In genomic region chr7:100126239-100126930, GRCh38 we compare ENCODE assay signal across 8 cellular contexts. TPM values are rescaled to one million over a fixed set of nuclear protein-coding genes. Genes with fewer than 3 reads are reported as not detected.
DNase-seq lines count a peak whose midpoint lies in the region; ATAC-seq, FAIRE-seq and TF ChIP-seq lines count a peak whose summit lies in the region.

No MANE protein-coding gene starts in this region.

- peaks cover 20% of the 10 kb centered on the region for H3F3A ChIP-seq in MM.1S (ENCODE audit: insufficient read depth, low read length)

- H3K4me2 ChIP-seq in MM.1S (ENCODE audit: low read depth, low read length) (peak overlapping the region; percentile 99), H1 (ENCODE audit: insufficient read depth in 1 of 2, low read depth in 2 of 2, low read length in 2 of 2) (peak overlapping the region; percentile 74 to 90)

- H4K20me1 ChIP-seq in MM.1S (ENCODE audit: insufficient read depth, low read length) (no peaks in the 10 kb centered on the region), H1 (replicated peaks in 1 of 2; ENCODE audit: control insufficient read depth in 1 of 2, insufficient read depth in 2 of 2, low read length in 2 of 2) (no peaks in the 10 kb centered on the region)

- H3K18ac ChIP-seq in H1 (ENCODE audit: extremely low read depth, low read length): peak overlapping the region; percentile 99

- peaks cover 35% of the 10 kb centered on the region for H3K4me1 Mint-ChIP-seq in nephron progenitor cell

- H2BK120ac ChIP-seq in H1 (replicated peaks; ENCODE audit: low read depth, low read length): peak overlapping the region; percentile 78

- H3K4ac ChIP-seq in H1 (replicated peaks; ENCODE audit: insufficient read length, low read depth, low read length): peak overlapping the region; percentile 19

- no peaks in the 10 kb centered on the region for H3K36me3 ChIP-seq in MM.1S (replicated peaks; ENCODE audit: insufficient read depth, low read length)
- no peaks in the 10 kb centered on the region for H3K36me3 ChIP-seq in H1 (ENCODE audit: control insufficient read depth in 2 of 4, insufficient read depth in 4 of 4, low read length in 3 of 4)

- TF ChIP-seq POLR2A in H1 (IDR thresholded peaks at IDR 0.05; ENCODE audit: control extremely low read depth in 1 of 2, low read depth in 2 of 2, low read length in 2 of 2): peak in 1 of 2 experiments; percentile 75; a peak in 1 of 3 replicates

- H2BK20ac ChIP-seq in H1 (ENCODE audit: low read length): no peak overlapping the region

- H3K79me2 ChIP-seq in MM.1S (ENCODE audit: low read length) (peaks cover 7% of the 10 kb centered on the region; the same call in 1 of the 2 replicates), H1 (ENCODE audit: control insufficient read depth in 1 of 2, insufficient read depth in 2 of 2, low read length in 2 of 2) (no peaks in the 10 kb centered on the region; a peak in 1 of 4 replicates)

- no peak overlapping the region for H2BK15ac ChIP-seq in H1 (ENCODE audit: low read length)

- H3K9me3 ChIP-seq in MM.1S (replicated peaks; ENCODE audit: insufficient read depth, low read length) (no peaks in the 10 kb centered on the region), H1 (ENCODE audit: insufficient read depth in 2 of 2, low read depth in 1 of 2, low read length in 1 of 2) (no peaks in the 10 kb centered on the region)

- H3K56ac ChIP-seq in H1 (replicated peaks; ENCODE audit: insufficient read length, low read depth, low read length): peak overlapping the region; percentile 97

- DNase-seq in stimulated activated CD4-positive, alpha-beta T cell treated with anti-CD3 and anti-CD28 coated beads, Interleukin-2, amount 100 ng/mL, for 4 hours (ENCODE audit: low read depth): peak; percentile 18
- DNase-seq in stimulated activated CD4-positive, alpha-beta T cell treated with anti-CD3 and anti-CD28 coated beads, Interleukin-4, amount 100 ng/mL, for 4 hours: no peak
- DNase-seq in MM.1S (no peak), H1 (ENCODE audit: low read depth in 1 of 2, low spot score in 2 of 2) (no peak), nephron progenitor cell (no peak), iPS-NIHi7 (ENCODE audit: extremely low spot score) (no peak)
- DNase-seq in effector CD4-positive, alpha-beta T cell: no peak

- no peak for FAIRE-seq in H1 (lab: Jason Lieb, UNC)

- H3K27ac ChIP-seq in MM.1S (ENCODE audit: low read length) (peak overlapping the region; percentile 95), H1 (ENCODE audit: low read depth, low read length) (peak overlapping the region; percentile 90)

- no peak for TF ChIP-seq EP300 in H1 (IDR thresholded peaks at IDR 0.05; ENCODE audit: borderline replicate concordance in 1 of 2, low read depth in 2 of 2, low read length in 2 of 2)

- H3K27me3 Mint-ChIP-seq in nephron progenitor cell (ENCODE audit: low read depth, poor library complexity): peaks cover 14% of the 10 kb centered on the region

- peak overlapping the region; percentile 66 for H4K8ac ChIP-seq in H1 (ENCODE audit: extremely low read depth, insufficient read depth, low read length)

- H4K91ac ChIP-seq in H1 (replicated peaks; ENCODE audit: insufficient read length, low read length): peak overlapping the region; percentile 84

- 21% methylated on average over 23 of the region's 29 CpGs; no CpG with 5 or more reads in 1 of the 2 experiments for WGBS in H1 (ENCODE audit: extremely low coverage in 1 of 2, insufficient coverage in 1 of 2, insufficient read length in 1 of 2, insufficient replicate concordance in 2 of 2, low coverage in 1 of 2, low lambda C conversion rate in 2 of 2, missing lambda C conversion rate in 1 of 2), 2 experiments

- no peak overlapping the region for H3K14ac ChIP-seq in H1 (ENCODE audit: insufficient read length)

- no peak for TF ChIP-seq CTCF in MM.1S (IDR thresholded peaks at IDR 0.05; ENCODE audit: low read length)
- no peak for TF ChIP-seq CTCF in H1 (IDR thresholded peaks at IDR 0.05; ENCODE audit: control extremely low read depth in 1 of 3, insufficient read depth in 1 of 3, low read depth in 1 of 3, low read length in 3 of 3)
- TF ChIP-seq CTCF in nephron progenitor cell (IDR thresholded peaks at IDR 0.05): no peak

- POLR2A ChIA-PET in H1 (lab: Charles Lee; ENCODE audit: partially characterized antibody): interaction anchor here (0.6 to 19.1 kb wide), 21 partner anchors 9 to 303 kb away, joined by 3 to 414 read pairs (median 4); partner anchors contain the start of genes AP4M1, COPS6, GAL3ST4 and LAMTOR4

- H3K27me3 ChIP-seq in MM.1S (replicated peaks; ENCODE audit: insufficient read depth, low read length): no peaks in the 10 kb centered on the region
- H3K27me3 ChIP-seq in H1 (replicated peaks in 1 of 4; ENCODE audit: control insufficient read depth in 3 of 4, extremely low read depth in 1 of 4, insufficient read depth in 3 of 4, low read length in 3 of 4): peaks cover 0 to 11% (median 0%) of the 10 kb centered on the region in 4 experiments; a peak in 2 of 7 replicates

- no peaks in the 10 kb centered on the region for H3K79me1 ChIP-seq in H1 (ENCODE audit: low read depth, low read length)

- peaks cover 8% of the 10 kb centered on the region; the same call in 1 of the 2 replicates for H3K23me2 ChIP-seq in H1 (ENCODE audit: low read depth, low read length)

- H3K9me2 ChIP-seq in MM.1S (replicated peaks; ENCODE audit: insufficient read depth, low read length): no peaks in the 10 kb centered on the region

- H3K4me1 ChIP-seq in MM.1S (ENCODE audit: low read length) (peaks cover 15% of the 10 kb centered on the region), H1 (replicated peaks in 1 of 4; ENCODE audit: control insufficient read depth in 3 of 4, insufficient read depth in 4 of 4, low read length in 3 of 4) (peaks cover 0 to 8% (median 0%) of the 10 kb centered on the region in 4 experiments; a peak in 1 of 7 replicates)

- peak overlapping the region; percentile 78 for H3K4me3 ChIP-seq in MM.1S (ENCODE audit: low read length)
- peak overlapping the region; percentile 84 to 90 (median 88) for H3K4me3 ChIP-seq in H1 (ENCODE audit: extremely low read depth in 1 of 4, insufficient read depth in 2 of 4, low read depth in 3 of 4, low read length in 4 of 4)

- H3K36me3 Mint-ChIP-seq in nephron progenitor cell (ENCODE audit: low read depth): peaks cover 17% of the 10 kb centered on the region

- no peaks in the 10 kb centered on the region for H3K9me3 Mint-ChIP-seq in nephron progenitor cell

- H2AFZ ChIP-seq in MM.1S (ENCODE audit: low read length) (peak overlapping the region; percentile 90), H1 (ENCODE audit: low read length) (peak overlapping the region; percentile 72; the same call in 1 of the 2 replicates)

- peak overlapping the region; percentile 96 for H4K5ac ChIP-seq in H1 (ENCODE audit: insufficient read length, low read depth, low read length)

- peak overlapping the region; percentile 99 for H3K27ac Mint-ChIP-seq in nephron progenitor cell

- no peak overlapping the region for H3K23ac ChIP-seq in H1 (ENCODE audit: insufficient read length)

- CTCF ChIA-PET in H1 (lab: Charles Lee; ENCODE audit: partially characterized antibody): interaction anchor here (0.7 to 5.3 kb wide), 6 partner anchors 14 to 443 kb away, joined by 3 to 24 read pairs (median 4); partner anchors contain the start of genes AP4M1 and MCM7

- peak overlapping the region; percentile 95; the same call in 1 of the 2 replicates for H2BK12ac ChIP-seq in H1 (ENCODE audit: low read depth, low read length)

- peak overlapping the region; percentile 95 for H3K4me3 Mint-ChIP-seq in nephron progenitor cell

- H2AK5ac ChIP-seq in H1 (ENCODE audit: low read depth, low read length): no peak overlapping the region

- no peak for TF ChIP-seq RAD21 in H1 (IDR thresholded peaks at IDR 0.05 in 1 of 2, conservative IDR thresholded peaks at IDR 0.05 in 1 of 2; ENCODE audit: low read depth in 2 of 2, low read length in 2 of 2)

- H3K9ac ChIP-seq in MM.1S (ENCODE audit: low read length): peak overlapping the region; percentile 86
- H3K9ac ChIP-seq in H1 (replicated peaks in 1 of 4; ENCODE audit: extremely low read depth in 1 of 4, low read depth in 3 of 4, low read length in 3 of 4): peak overlapping the region; percentile 51 to 93 (median 91)

- no peak for ATAC-seq in GM18909 (IDR thresholded peaks at IDR 0.05; ENCODE audit: poor library complexity, unreplicated experiment)

- peak overlapping the region; percentile 98 for H2BK5ac ChIP-seq in H1 (ENCODE audit: low read depth, low read length)

RNA-seq across cellular contexts. Expression of gene MBLAC1, which starts 0.4 kb away (rescaled TPM):
- 1.7 TPM in 2 replicates for total RNA-seq in H1 (2021; fragmentation: NEBNext Ultra II Directional; extraction: Animal tissue kit (Norgen Biotek cat#: 25700))
- polyA plus RNA-seq in H1 (2011; rRNA removed): 1.00 and 1.2 TPM in 2 replicates
- polyA plus RNA-seq in H1 (2011; cell fraction: cytosol; rRNA removed): 1.5 TPM
- 1.4 TPM for polyA plus RNA-seq in H1 (2011; cell fraction: nucleus; rRNA removed)
- 0.39 to 1.6 TPM (median 1.1 TPM) in 4 replicates for polyA plus RNA-seq in H1 (2012, experiment 1 of 2)
- polyA plus RNA-seq in H1 (2012, experiment 2 of 2): 0.67 TPM
- polyA plus RNA-seq in H1 (2013, experiment 1 of 2): 1.3 TPM
- 1.3 TPM for polyA plus RNA-seq in H1 (2013, experiment 2 of 2)
- 0.10 and 0.57 TPM in 2 replicates for polyA minus RNA-seq in H1 (2011; rRNA and poly(A)+ RNA removed)
- polyA minus RNA-seq in H1 (2011; cell fraction: cytosol; rRNA and poly(A)+ RNA removed): not detected
- 1.5 TPM for polyA minus RNA-seq in H1 (2011; cell fraction: nucleus; rRNA and poly(A)+ RNA removed)

RNA-seq across cellular contexts. Expression of gene CNPY4, which starts 7.0 kb away (rescaled TPM):
- 15.3 and 15.9 TPM in 2 replicates for total RNA-seq in H1 (2021; fragmentation: NEBNext Ultra II Directional; extraction: Animal tissue kit (Norgen Biotek cat#: 25700))
- polyA plus RNA-seq in H1 (2011; rRNA removed): 9.1 and 10.2 TPM in 2 replicates
- 15.9 TPM for polyA plus RNA-seq in H1 (2011; cell fraction: cytosol; rRNA removed)
- polyA plus RNA-seq in H1 (2011; cell fraction: nucleus; rRNA removed): 11.4 TPM
- 18.3 to 21.4 TPM (median 19.8 TPM) in 4 replicates for polyA plus RNA-seq in H1 (2012, experiment 1 of 2)
- 7.7 TPM for polyA plus RNA-seq in H1 (2012, experiment 2 of 2)
- polyA plus RNA-seq in H1 (2013, experiment 1 of 2): 14.0 TPM
- polyA plus RNA-seq in H1 (2013, experiment 2 of 2): 17.1 TPM
- polyA minus RNA-seq in H1 (2011; rRNA and poly(A)+ RNA removed): 8.2 and 8.3 TPM in 2 replicates
- polyA minus RNA-seq in H1 (2011; cell fraction: cytosol; rRNA and poly(A)+ RNA removed): 5.3 TPM
- polyA minus RNA-seq in H1 (2011; cell fraction: nucleus; rRNA and poly(A)+ RNA removed): 6.8 TPM

RNA-seq across cellular contexts. Expression of gene TAF6, which starts 7.2 kb away (rescaled TPM):
- 101 and 109 TPM in 2 replicates for total RNA-seq in H1 (2021; fragmentation: NEBNext Ultra II Directional; extraction: Animal tissue kit (Norgen Biotek cat#: 25700))
- polyA plus RNA-seq in H1 (2011; rRNA removed): 66.7 and 113 TPM in 2 replicates
- 29.4 TPM for polyA plus RNA-seq in H1 (2011; cell fraction: cytosol; rRNA removed)
- polyA plus RNA-seq in H1 (2011; cell fraction: nucleus; rRNA removed): 79.1 TPM
- polyA plus RNA-seq in H1 (2012, experiment 1 of 2): 71.9 to 120 TPM (median 110 TPM) in 4 replicates
- 110 TPM for polyA plus RNA-seq in H1 (2012, experiment 2 of 2)
- 68.1 TPM for polyA plus RNA-seq in H1 (2013, experiment 1 of 2)
- polyA plus RNA-seq in H1 (2013, experiment 2 of 2): 69.5 TPM
- 37.5 and 55.6 TPM in 2 replicates for polyA minus RNA-seq in H1 (2011; rRNA and poly(A)+ RNA removed)
- polyA minus RNA-seq in H1 (2011; cell fraction: cytosol; rRNA and poly(A)+ RNA removed): 42.3 TPM
- 32.4 TPM for polyA minus RNA-seq in H1 (2011; cell fraction: nucleus; rRNA and poly(A)+ RNA removed)

RNA-seq across cellular contexts. Expression of gene LAMTOR4, which starts 22.3 kb away (rescaled TPM):
- total RNA-seq in H1 (2021; fragmentation: NEBNext Ultra II Directional; extraction: Animal tissue kit (Norgen Biotek cat#: 25700)): 153 and 161 TPM in 2 replicates
- polyA plus RNA-seq in H1 (2011; rRNA removed): 622 and 735 TPM in 2 replicates
- 505 TPM for polyA plus RNA-seq in H1 (2011; cell fraction: cytosol; rRNA removed)
- 363 TPM for polyA plus RNA-seq in H1 (2011; cell fraction: nucleus; rRNA removed)
- polyA plus RNA-seq in H1 (2012, experiment 1 of 2): 152 to 293 TPM (median 281 TPM) in 4 replicates
- polyA plus RNA-seq in H1 (2012, experiment 2 of 2): 327 TPM
- 160 TPM for polyA plus RNA-seq in H1 (2013, experiment 1 of 2)
- polyA plus RNA-seq in H1 (2013, experiment 2 of 2): 154 TPM
- polyA minus RNA-seq in H1 (2011; rRNA and poly(A)+ RNA removed): 44.3 and 46.6 TPM in 2 replicates
- polyA minus RNA-seq in H1 (2011; cell fraction: cytosol; rRNA and poly(A)+ RNA removed): 43.1 TPM
- polyA minus RNA-seq in H1 (2011; cell fraction: nucleus; rRNA and poly(A)+ RNA removed): 53.3 TPM

RNA-seq across cellular contexts. Expression of gene AP4M1, which starts 24.9 kb away (rescaled TPM):
- 15.2 and 15.8 TPM in 2 replicates for total RNA-seq in H1 (2021; fragmentation: NEBNext Ultra II Directional; extraction: Animal tissue kit (Norgen Biotek cat#: 25700))
- 15.9 and 16.6 TPM in 2 replicates for polyA plus RNA-seq in H1 (2011; rRNA removed)
- 12.1 TPM for polyA plus RNA-seq in H1 (2011; cell fraction: cytosol; rRNA removed)
- polyA plus RNA-seq in H1 (2011; cell fraction: nucleus; rRNA removed): 38.5 TPM
- polyA plus RNA-seq in H1 (2012, experiment 1 of 2): 14.4 to 21.1 TPM (median 19.3 TPM) in 4 replicates
- polyA plus RNA-seq in H1 (2012, experiment 2 of 2): 19.6 TPM
- polyA plus RNA-seq in H1 (2013, experiment 1 of 2): 10.8 TPM
- polyA plus RNA-seq in H1 (2013, experiment 2 of 2): 11.6 TPM
- polyA minus RNA-seq in H1 (2011; rRNA and poly(A)+ RNA removed): 12.8 and 16.5 TPM in 2 replicates
- polyA minus RNA-seq in H1 (2011; cell fraction: cytosol; rRNA and poly(A)+ RNA removed): 8.6 TPM
- 12.6 TPM for polyA minus RNA-seq in H1 (2011; cell fraction: nucleus; rRNA and poly(A)+ RNA removed)
